18 cellular contexts compared by ENCODE assay signal in genomic region chrX:11190745-11191510, GRCh38.
DNase-seq lines count a peak whose midpoint lies in the region; ATAC-seq lines count a peak whose summit lies in the region.
"Had no signal": no experiment of that assay in that cellular context is flagged by ENCODE, and none has a peak within 500 bp of the region (broad histone marks: within the 10 kb centered on the region; RNA-seq: fewer than 3 reads in every experiment).

No MANE protein-coding gene starts in this region.

- H3K36me3 Mint-ChIP-seq in activated naive CD4-positive, alpha-beta T cell treated with anti-CD3 and anti-CD28 coated beads, Interleukin-2, amount 50 U/mL, for 72 hours: no peaks in the 10 kb centered on the region

- H3K27ac Mint-ChIP-seq in activated naive CD4-positive, alpha-beta T cell treated with anti-CD3 and anti-CD28 coated beads, Interleukin-2, amount 50 U/mL, for 72 hours: no peak overlapping the region
- H3K27ac Mint-ChIP-seq: activated T-helper 17 cell treated with anti-CD3 and anti-CD28 coated beads, Interleukin-2, amount 50 U/mL, for 72 hours had no signal

- DNase-seq in DMS79 (lab: John Stamatoyannopoulos, UW) (peak; percentile 35), NCI-H146 treated with DMSO at 0.1 percent for 48 hours (lab: John Stamatoyannopoulos, UW; ENCODE audit: unreplicated experiment) (peak; percentile 94), NCI-H748 (lab: John Stamatoyannopoulos, UW; ENCODE audit: unreplicated experiment) (peak; percentile 97), islet precursor cell (peak; percentile 69), AG08395 (ENCODE audit: low spot score) (no peak), occipital lobe (lab: John Stamatoyannopoulos, UW) (no peak)
- no peak for DNase-seq in activated naive CD4-positive, alpha-beta T cell treated with anti-CD3 and anti-CD28 coated beads, Interleukin-2, amount 50 U/mL, for 72 hours (ENCODE audit: low spot score in 2 of 2)
- DNase-seq: activated CD4-positive, alpha-beta T cell treated with anti-CD3 and anti-CD28 coated beads, Interleukin-2, amount 50 U/mL, for 1 hour; AML-193; dermis blood vessel endothelial cell; NCI-H1930; stimulated activated CD4-positive, alpha-beta T cell treated with anti-CD3 and anti-CD28 coated beads, Interleukin-2, amount 100 ng/mL, for 24 hours; stimulated activated CD8-positive, alpha-beta memory T cell treated with anti-CD3 and anti-CD28 coated beads, Interleukin-4, amount 100 ng/mL, for 48 hours; trophoblast cell had no signal

- no peaks in the 10 kb centered on the region for H3K9me3 Mint-ChIP-seq in activated naive CD4-positive, alpha-beta T cell treated with anti-CD3 and anti-CD28 coated beads, Interleukin-2, amount 50 U/mL, for 72 hours
- H3K9me3 Mint-ChIP-seq: activated T-helper 17 cell treated with anti-CD3 and anti-CD28 coated beads, Interleukin-2, amount 50 U/mL, for 72 hours had no signal

- no peak for ATAC-seq in activated naive CD4-positive, alpha-beta T cell treated with anti-CD3 and anti-CD28 coated beads, Interleukin-2, amount 50 U/mL, for 72 hours
- no peak for ATAC-seq in GM19035 (IDR thresholded peaks at IDR 0.05; ENCODE audit: unreplicated experiment)
- ATAC-seq: activated T-helper 17 cell treated with anti-CD3 and anti-CD28 coated beads, Interleukin-2, amount 50 U/mL, for 72 hours; GM12878; left lobe of liver had no signal

Comparison
In these comparisons a context has a peak if more than half of its experiments do, and no peak if none do; other contexts are left out.
1. DNase-seq: peak in DMS79 (single experiment), NCI-H146 treated with DMSO at 0.1 percent for 48 hours (single experiment), NCI-H748 (single experiment) and islet precursor cell (single experiment); none in AG08395 (single experiment), activated naive CD4-positive, alpha-beta T cell treated with anti-CD3 and anti-CD28 coated beads, Interleukin-2, amount 50 U/mL, for 72 hours (0 of 2) and occipital lobe (single experiment).